8 cellular contexts compared by ENCODE assay signal in the genomic region with DNA sequence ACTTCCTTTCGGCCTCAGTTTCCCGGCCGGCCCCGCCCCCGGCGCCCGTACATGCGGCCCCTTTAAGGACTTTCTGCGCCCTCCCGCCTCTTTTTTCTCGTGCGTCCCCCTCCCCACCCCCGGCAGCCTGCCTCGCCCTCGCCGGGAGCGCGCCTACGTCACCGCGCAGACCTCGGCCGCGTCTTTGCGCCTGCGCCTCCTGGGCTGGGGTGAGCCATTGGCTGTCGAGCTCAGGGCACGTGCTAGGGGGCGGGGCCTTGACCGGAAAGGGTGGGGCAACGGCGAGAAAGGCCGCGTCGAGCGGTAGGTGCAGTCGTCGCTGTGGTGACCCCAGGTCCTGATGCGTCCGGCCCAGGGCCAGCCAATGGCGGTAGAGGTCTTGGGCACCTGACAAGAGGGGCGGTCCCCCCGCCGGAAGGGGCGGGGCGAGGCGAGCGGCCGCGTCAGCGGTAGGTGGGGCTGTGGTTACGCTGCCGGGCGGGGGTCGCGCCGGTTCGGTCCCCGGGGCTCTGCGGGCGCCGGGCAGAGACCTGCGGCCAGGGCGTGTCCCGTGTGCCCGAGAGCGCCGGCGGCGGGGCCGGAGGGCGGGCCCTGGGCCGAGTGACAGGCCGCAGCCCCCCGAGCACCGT.
DNase-seq lines count a peak whose midpoint lies in the region; ATAC-seq lines count a peak whose summit lies in the region.

A gene with protein sequence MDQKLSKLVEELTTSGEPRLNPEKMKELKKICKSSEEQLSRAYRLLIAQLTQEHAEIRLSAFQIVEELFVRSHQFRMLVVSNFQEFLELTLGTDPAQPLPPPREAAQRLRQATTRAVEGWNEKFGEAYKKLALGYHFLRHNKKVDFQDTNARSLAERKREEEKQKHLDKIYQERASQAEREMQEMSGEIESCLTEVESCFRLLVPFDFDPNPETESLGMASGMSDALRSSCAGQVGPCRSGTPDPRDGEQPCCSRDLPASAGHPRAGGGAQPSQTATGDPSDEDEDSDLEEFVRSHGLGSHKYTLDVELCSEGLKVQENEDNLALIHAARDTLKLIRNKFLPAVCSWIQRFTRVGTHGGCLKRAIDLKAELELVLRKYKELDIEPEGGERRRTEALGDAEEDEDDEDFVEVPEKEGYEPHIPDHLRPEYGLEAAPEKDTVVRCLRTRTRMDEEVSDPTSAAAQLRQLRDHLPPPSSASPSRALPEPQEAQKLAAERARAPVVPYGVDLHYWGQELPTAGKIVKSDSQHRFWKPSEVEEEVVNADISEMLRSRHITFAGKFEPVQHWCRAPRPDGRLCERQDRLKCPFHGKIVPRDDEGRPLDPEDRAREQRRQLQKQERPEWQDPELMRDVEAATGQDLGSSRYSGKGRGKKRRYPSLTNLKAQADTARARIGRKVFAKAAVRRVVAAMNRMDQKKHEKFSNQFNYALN (plus strand): TSS at position 428 of the 629 bp plus-strand sequence. CDS start 884 bp downstream, outside the sequence.

- DNase-seq in AG08396 (ENCODE audit: low spot score) (peak; percentile 100), NCI-H345 treated with DMSO at 0.1 percent for 48 hours (lab: John Stamatoyannopoulos, UW; ENCODE audit: unreplicated experiment) (peak; percentile 92), iris pigment epithelial cell (ENCODE audit: low read depth) (peak; percentile 100)
- peak; percentile 100 for DNase-seq in activated CD4-positive, CD25-positive, alpha-beta regulatory T cell (lab: John Stamatoyannopoulos, UW)
- peak; percentile 100 for DNase-seq in central memory CD4-positive, alpha-beta T cell
- DNase-seq in stimulated activated CD4-positive, alpha-beta T cell treated with anti-CD3 and anti-CD28 coated beads, Interleukin-12 subunit alpha, Interleukin-12 subunit beta, amount 100 ng/mL, for 24 hours (ENCODE audit: low read depth in 2 of 2), result peak; percentile 100

- peak; percentile 94 for ATAC-seq in GM19023 (IDR thresholded peaks at IDR 0.05; ENCODE audit: unreplicated experiment)
- ATAC-seq in HG03280 (IDR thresholded peaks at IDR 0.05; ENCODE audit: unreplicated experiment), result peak; percentile 91

Comparison
In these comparisons a context has a peak if more than half of its experiments do, and no peak if none do; other contexts are left out.
1. Peak in every context shown above with its lines: DNase-seq and ATAC-seq.